ENCODE assay signal across 1 cellular context in the genomic region with DNA sequence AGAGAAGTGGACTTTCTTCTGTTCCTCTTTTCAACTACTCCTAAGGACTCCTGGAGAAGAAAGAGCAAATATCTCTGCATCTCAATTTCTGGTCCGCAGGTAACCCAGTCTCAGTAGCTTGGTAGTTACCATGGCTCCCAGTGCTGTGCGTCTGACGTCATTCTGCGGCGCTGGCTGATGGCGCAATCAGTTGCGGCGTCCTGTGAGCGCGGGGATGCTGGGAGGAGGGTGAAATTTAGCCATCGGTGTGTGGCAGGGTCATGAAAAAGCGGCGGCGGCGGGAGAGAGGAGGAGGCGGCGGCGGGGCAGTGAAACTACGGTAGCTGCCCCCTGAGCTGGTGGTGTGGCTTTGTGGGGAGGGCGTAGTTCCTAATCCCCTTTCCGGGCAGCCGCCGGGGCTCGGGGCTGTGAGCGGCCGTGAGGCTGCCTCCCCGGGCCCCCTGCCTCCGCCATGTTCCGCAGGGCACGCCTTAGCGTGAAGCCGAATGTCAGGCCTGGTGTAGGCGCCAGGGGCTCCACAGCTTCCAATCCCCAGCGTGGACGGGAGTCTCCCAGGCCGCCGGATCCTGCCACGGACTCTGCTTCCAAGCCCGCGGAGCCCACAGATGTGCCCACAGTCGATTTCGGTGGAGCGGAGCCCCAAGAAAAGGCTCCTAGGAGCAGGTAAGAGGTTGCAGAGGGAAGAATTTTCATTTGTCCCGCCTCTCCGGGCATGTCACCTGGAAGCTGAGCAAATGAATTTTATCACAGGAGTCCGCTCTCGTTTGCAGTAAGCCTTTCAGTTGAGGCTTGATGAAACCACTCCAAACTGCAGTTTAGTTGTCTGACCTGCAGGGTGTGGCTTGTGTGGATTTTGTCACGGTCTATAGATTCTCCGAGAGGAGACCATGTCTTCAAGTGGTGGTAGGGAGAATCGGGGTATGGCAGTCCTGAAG.
TF ChIP-seq lines count a peak whose summit lies in the region.

A gene with protein sequence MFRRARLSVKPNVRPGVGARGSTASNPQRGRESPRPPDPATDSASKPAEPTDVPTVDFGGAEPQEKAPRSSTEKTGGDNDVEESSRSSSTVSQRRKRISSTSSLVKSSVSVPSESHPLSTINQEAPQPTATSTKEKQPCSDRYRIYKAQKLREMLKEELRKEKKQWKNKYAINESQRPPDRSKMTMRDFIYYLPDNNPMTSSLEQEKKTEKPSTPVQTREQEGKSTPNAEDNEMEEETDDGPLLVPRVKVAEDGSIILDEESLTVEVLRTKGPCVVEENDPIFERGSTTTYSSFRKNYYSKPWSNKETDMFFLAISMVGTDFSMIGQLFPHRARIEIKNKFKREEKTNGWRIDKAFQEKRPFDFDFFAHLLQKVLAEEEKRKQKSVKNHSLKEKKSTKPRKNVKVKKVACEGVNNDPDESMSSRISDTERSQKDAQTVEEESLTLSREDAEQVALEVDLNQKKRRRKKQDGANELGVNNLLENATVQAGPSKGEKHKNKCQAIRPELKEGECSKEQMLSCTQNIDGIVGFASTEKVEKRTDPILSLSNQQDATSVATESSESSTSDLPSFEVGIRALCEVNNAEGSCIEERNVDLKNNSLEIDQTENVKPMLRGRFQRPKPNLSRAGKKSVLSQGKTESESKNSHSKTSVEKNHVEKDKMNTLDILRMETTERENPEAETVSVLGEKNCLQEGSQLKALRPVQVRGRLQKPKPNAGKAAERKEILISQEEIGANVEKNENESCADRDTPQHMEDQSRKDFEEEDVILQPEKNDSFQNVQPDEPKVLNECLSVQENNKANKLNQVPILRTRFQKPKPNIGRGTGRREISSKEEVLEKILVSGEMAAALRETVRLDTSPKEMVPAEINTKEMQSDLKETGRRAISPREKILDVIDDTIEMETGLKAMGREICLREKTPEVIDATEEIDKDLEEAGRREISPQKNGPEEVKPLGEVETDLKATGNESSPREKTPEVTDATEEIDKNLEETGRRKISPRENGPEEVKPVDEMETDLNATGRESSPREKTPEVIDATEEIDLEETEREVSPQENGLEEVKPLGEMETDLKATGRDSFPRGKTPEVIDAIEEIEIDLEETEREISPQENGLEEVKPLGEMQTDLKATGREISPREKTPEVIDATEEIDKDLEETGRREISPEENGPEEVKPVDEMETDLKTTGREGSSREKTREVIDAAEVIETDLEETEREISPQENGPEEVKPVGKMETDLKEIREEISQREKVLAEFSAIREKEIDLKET (N-terminal part only) (plus strand): TSS at position 225 of the 935 bp plus-strand sequence. CDS start 227 bp downstream, at position 452.

TF ChIP-seq in K562, 482 proteins besides CTCF, POLR2A, EP300 and RAD21 (continued from another document):
- TF ChIP-seq, protein P1, sequence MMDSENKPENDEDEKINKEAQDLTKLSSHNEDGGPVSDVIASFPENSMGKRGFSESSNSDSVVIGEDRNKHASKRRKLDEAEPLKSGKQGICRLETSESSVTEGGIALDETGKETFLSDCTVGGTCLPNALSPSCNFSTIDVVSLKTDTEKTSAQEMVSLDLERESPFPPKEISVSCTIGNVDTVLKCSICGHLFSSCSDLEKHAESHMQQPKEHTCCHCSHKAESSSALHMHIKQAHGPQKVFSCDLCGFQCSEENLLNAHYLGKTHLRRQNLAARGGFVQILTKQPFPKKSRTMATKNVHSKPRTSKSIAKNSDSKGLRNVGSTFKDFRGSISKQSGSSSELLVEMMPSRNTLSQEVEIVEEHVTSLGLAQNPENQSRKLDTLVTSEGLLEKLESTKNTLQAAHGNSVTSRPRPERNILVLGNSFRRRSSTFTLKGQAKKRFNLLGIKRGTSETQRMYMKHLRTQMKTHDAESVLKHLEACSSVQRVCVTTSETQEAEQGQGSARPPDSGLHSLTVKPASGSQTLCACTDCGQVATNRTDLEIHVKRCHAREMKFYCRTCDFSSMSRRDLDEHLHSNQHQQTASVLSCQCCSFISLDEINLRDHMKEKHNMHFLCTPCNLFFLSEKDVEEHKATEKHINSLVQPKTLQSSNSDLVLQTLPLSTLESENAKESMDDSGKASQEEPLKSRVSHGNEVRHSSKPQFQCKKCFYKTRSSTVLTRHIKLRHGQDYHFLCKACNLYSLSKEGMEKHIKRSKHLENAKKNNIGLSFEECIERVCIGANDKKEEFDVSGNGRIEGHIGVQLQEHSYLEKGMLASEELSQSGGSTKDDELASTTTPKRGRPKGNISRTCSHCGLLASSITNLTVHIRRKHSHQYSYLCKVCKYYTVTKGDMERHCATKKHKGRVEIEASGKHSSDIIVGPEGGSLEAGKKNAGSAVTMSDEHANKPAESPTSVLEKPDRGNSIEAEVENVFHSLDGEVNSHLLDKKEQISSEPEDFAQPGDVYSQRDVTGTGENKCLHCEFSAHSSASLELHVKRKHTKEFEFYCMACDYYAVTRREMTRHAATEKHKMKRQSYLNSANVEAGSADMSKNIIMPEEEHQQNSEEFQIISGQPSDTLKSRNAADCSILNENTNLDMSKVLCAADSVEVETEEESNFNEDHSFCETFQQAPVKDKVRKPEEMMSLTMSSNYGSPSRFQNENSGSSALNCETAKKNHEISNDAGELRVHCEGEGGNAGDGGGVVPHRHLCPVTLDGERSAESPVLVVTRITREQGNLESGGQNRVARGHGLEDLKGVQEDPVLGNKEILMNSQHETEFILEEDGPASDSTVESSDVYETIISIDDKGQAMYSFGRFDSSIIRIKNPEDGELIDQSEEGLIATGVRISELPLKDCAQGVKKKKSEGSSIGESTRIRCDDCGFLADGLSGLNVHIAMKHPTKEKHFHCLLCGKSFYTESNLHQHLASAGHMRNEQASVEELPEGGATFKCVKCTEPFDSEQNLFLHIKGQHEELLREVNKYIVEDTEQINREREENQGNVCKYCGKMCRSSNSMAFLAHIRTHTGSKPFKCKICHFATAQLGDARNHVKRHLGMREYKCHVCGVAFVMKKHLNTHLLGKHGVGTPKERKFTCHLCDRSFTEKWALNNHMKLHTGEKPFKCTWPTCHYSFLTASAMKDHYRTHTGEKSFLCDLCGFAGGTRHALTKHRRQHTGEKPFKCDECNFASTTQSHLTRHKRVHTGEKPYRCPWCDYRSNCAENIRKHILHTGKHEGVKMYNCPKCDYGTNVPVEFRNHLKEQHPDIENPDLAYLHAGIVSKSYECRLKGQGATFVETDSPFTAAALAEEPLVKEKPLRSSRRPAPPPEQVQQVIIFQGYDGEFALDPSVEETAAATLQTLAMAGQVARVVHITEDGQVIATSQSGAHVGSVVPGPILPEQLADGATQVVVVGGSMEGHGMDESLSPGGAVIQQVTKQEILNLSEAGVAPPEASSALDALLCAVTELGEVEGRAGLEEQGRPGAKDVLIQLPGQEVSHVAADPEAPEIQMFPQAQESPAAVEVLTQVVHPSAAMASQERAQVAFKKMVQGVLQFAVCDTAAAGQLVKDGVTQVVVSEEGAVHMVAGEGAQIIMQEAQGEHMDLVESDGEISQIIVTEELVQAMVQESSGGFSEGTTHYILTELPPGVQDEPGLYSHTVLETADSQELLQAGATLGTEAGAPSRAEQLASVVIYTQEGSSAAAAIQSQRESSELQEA (IDR thresholded peaks at IDR 0.05; ENCODE audit: low read depth) = no peak
- TF ChIP-seq NCOR1 (IDR thresholded peaks at IDR 0.05) (no peak), THRAP3 (IDR thresholded peaks at IDR 0.05; ENCODE audit: borderline replicate concordance) (no peak), EHMT2 (IDR thresholded peaks at IDR 0.05) (no peak), RFX1 (IDR thresholded peaks at IDR 0.05) (peak; percentile 98), SP1 (CRISPR knock-in tag; IDR thresholded peaks at IDR 0.05) (peak; percentile 75), ZNF766 (CRISPR knock-in tag; conservative IDR thresholded peaks at IDR 0.05) (no peak), MXI1 (IDR thresholded peaks at IDR 0.05; ENCODE audit: low read depth, low read length) (peak; percentile 93), BRD9 (IDR thresholded peaks at IDR 0.05; ENCODE audit: low read depth, partially characterized antibody) (peak; percentile 60), ZNF695 (CRISPR knock-in tag; IDR thresholded peaks at IDR 0.05) (no peak), ZNF23 (CRISPR knock-in tag; IDR thresholded peaks at IDR 0.05) (no peak), NFE2 (IDR thresholded peaks at IDR 0.05; ENCODE audit: low read depth) (no peak), TAF7 (tag; IDR thresholded peaks at IDR 0.05) (peak; percentile 83), KLF1 (tag; IDR thresholded peaks at IDR 0.05) (peak; percentile 54; the same call in 1 of the 2 replicates), GATAD2A (IDR thresholded peaks at IDR 0.05) (no peak), COPS2 (conservative IDR thresholded peaks at IDR 0.05) (no peak), MBD2 (IDR thresholded peaks at IDR 0.05; ENCODE audit: borderline replicate concordance, low read depth) (peak; percentile 72; the same call in 1 of the 2 replicates), ZNF24 (IDR thresholded peaks at IDR 0.05) (no peak), ASH1L (IDR thresholded peaks at IDR 0.05; ENCODE audit: borderline replicate concordance, low read depth, partially characterized antibody) (no peak), ZNF282 (CRISPR knock-in tag; IDR thresholded peaks at IDR 0.05) (no peak)
- TF ChIP-seq, protein P2, sequence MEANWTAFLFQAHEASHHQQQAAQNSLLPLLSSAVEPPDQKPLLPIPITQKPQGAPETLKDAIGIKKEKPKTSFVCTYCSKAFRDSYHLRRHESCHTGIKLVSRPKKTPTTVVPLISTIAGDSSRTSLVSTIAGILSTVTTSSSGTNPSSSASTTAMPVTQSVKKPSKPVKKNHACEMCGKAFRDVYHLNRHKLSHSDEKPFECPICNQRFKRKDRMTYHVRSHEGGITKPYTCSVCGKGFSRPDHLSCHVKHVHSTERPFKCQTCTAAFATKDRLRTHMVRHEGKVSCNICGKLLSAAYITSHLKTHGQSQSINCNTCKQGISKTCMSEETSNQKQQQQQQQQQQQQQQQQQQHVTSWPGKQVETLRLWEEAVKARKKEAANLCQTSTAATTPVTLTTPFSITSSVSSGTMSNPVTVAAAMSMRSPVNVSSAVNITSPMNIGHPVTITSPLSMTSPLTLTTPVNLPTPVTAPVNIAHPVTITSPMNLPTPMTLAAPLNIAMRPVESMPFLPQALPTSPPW (CRISPR knock-in tag; IDR thresholded peaks at IDR 0.05) = peak; percentile 39; the same call in 1 of the 2 replicates
- TF ChIP-seq, protein P3, sequence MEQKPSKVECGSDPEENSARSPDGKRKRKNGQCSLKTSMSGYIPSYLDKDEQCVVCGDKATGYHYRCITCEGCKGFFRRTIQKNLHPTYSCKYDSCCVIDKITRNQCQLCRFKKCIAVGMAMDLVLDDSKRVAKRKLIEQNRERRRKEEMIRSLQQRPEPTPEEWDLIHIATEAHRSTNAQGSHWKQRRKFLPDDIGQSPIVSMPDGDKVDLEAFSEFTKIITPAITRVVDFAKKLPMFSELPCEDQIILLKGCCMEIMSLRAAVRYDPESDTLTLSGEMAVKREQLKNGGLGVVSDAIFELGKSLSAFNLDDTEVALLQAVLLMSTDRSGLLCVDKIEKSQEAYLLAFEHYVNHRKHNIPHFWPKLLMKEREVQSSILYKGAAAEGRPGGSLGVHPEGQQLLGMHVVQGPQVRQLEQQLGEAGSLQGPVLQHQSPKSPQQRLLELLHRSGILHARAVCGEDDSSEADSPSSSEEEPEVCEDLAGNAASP (IDR thresholded peaks at IDR 0.05) = no peak
- TF ChIP-seq, protein P4, sequence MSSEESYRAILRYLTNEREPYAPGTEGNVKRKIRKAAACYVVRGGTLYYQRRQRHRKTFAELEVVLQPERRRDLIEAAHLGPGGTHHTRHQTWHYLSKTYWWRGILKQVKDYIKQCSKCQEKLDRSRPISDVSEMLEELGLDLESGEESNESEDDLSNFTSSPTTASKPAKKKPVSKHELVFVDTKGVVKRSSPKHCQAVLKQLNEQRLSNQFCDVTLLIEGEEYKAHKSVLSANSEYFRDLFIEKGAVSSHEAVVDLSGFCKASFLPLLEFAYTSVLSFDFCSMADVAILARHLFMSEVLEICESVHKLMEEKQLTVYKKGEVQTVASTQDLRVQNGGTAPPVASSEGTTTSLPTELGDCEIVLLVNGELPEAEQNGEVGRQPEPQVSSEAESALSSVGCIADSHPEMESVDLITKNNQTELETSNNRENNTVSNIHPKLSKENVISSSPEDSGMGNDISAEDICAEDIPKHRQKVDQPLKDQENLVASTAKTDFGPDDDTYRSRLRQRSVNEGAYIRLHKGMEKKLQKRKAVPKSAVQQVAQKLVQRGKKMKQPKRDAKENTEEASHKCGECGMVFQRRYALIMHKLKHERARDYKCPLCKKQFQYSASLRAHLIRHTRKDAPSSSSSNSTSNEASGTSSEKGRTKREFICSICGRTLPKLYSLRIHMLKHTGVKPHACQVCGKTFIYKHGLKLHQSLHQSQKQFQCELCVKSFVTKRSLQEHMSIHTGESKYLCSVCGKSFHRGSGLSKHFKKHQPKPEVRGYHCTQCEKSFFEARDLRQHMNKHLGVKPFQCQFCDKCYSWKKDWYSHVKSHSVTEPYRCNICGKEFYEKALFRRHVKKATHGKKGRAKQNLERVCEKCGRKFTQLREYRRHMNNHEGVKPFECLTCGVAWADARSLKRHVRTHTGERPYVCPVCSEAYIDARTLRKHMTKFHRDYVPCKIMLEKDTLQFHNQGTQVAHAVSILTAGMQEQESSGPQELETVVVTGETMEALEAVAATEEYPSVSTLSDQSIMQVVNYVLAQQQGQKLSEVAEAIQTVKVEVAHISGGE (CRISPR knock-in tag; IDR thresholded peaks at IDR 0.05) = peak in 1 of 3 experiments; percentile 53; a peak in 1 of 6 replicates
- TF ChIP-seq, protein P5, sequence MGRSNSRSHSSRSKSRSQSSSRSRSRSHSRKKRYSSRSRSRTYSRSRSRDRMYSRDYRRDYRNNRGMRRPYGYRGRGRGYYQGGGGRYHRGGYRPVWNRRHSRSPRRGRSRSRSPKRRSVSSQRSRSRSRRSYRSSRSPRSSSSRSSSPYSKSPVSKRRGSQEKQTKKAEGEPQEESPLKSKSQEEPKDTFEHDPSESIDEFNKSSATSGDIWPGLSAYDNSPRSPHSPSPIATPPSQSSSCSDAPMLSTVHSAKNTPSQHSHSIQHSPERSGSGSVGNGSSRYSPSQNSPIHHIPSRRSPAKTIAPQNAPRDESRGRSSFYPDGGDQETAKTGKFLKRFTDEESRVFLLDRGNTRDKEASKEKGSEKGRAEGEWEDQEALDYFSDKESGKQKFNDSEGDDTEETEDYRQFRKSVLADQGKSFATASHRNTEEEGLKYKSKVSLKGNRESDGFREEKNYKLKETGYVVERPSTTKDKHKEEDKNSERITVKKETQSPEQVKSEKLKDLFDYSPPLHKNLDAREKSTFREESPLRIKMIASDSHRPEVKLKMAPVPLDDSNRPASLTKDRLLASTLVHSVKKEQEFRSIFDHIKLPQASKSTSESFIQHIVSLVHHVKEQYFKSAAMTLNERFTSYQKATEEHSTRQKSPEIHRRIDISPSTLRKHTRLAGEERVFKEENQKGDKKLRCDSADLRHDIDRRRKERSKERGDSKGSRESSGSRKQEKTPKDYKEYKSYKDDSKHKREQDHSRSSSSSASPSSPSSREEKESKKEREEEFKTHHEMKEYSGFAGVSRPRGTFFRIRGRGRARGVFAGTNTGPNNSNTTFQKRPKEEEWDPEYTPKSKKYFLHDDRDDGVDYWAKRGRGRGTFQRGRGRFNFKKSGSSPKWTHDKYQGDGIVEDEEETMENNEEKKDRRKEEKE (IDR thresholded peaks at IDR 0.05; ENCODE audit: borderline replicate concordance in 1 of 2, control insufficient read depth in 1 of 2, low read depth in 2 of 2, low read length in 1 of 2) = no peak
